26 cellular contexts compared by ENCODE assay signal in genomic region chr12:121102307-121102706, GRCh38.
"Had no signal": no experiment of that assay in that cellular context is flagged by ENCODE, and none has a peak within 500 bp of the region (broad histone marks: within the 10 kb centered on the region; RNA-seq: fewer than 3 reads in every experiment).

No MANE protein-coding gene starts in this region.

- ATAC-seq: activated CD4-positive, alpha-beta T cell treated with anti-CD3 and anti-CD28 coated beads for 36 hours; activated CD8-positive, alpha-beta memory T cell treated with anti-CD3 and anti-CD28 coated beads, Interleukin-2, amount 10 ng/mL, durations not matched to agents 7 days and 5 days; activated CD8-positive, alpha-beta T cell treated with anti-CD3 and anti-CD28 coated beads, Interleukin-2, amount 10 ng/mL, durations not matched to agents 7 days and 5 days; activated T-cell treated with anti-CD3 and anti-CD28 coated beads, Interleukin-2, amount 50 U/mL, for 4 hours; activated T-helper 17 cell treated with anti-CD3 and anti-CD28 coated beads, Interleukin-2, amount 50 U/mL, for 72 hours; foreskin keratinocyte; gastrocnemius medialis; heart left ventricle had no signal

- DNase-seq: activated CD4-positive, alpha-beta memory T cell treated with anti-CD3 and anti-CD28 coated beads for 36 hours; activated CD4-positive, alpha-beta T cell treated with anti-CD3 and anti-CD28 coated beads for 36 hours; activated CD4-positive, alpha-beta T cell treated with anti-CD3 and anti-CD28 coated beads, Interleukin-2, amount 10 ng/mL, durations not matched to agents 24 days and 14 days; activated CD4-positive, CD25-positive, alpha-beta regulatory T cell; activated CD4-positive, CD25-positive, alpha-beta regulatory T cell treated with anti-CD3 and anti-CD28 coated beads, Interleukin-2, amount 50 U/mL, for 72 hours; activated CD8-positive, alpha-beta memory T cell treated with anti-CD3 and anti-CD28 coated beads, Interleukin-2, amount 10 ng/mL, durations not matched to agents 7 days and 5 days; activated CD8-positive, alpha-beta memory T cell treated with anti-CD3 and anti-CD28 coated beads, Interleukin-2, amount 50 U/mL, for 48 hours; activated CD8-positive, alpha-beta T cell treated with anti-CD3 and anti-CD28 coated beads, Interleukin-2, amount 10 ng/mL, durations not matched to agents 7 days and 5 days; activated effector memory CD4-positive, alpha-beta T cell treated with Interleukin-2 at 50 U/mL for 16 hours; activated gamma-delta T cell treated with Interleukin-2 at 50 U/mL for 16 hours; activated naive CD4-positive, alpha-beta T cell treated with anti-CD3 and anti-CD28 coated beads, Interleukin-2, amount 50 U/mL, for 16 hours; activated naive CD4-positive, alpha-beta T cell treated with Interleukin-2 at 50 U/mL for 16 hours; activated T-cell treated with anti-CD3 and anti-CD28 coated beads for 4 hours; activated T-cell treated with anti-CD3 and anti-CD28 coated beads, Interleukin-2, amount 50 U/mL, for 4 hours; amniotic stem cell; anterior cingulate cortex; brain microvascular endothelial cell; dorsolateral prefrontal cortex; effector memory CD4-positive, alpha-beta T cell; erythroblast; foreskin keratinocyte; gastrocnemius medialis; glutamatergic neuron; heart left ventricle; T-helper 2 cell had no signal
